In genomic region chr1:109643385-109644230, GRCh38 we compare ENCODE assay signal across 9 cellular contexts. TPM values are rescaled to one million over a fixed set of nuclear protein-coding genes. Genes with fewer than 3 reads are reported as not detected.
DNase-seq lines count a peak whose midpoint lies in the region; ATAC-seq, FAIRE-seq and TF ChIP-seq lines count a peak whose summit lies in the region.
"Had no signal": no experiment of that assay in that cellular context is flagged by ENCODE, and none has a peak within 500 bp of the region (broad histone marks: within the 10 kb centered on the region; RNA-seq: fewer than 3 reads in every experiment).

No MANE protein-coding gene starts in this region.

- ATAC-seq in HG02884 (IDR thresholded peaks at IDR 0.05; ENCODE audit: unreplicated experiment) = peak; percentile 96
- peak; percentile 93 for ATAC-seq in WTC11
- peak; percentile 94 for ATAC-seq in left lung

- CTCF ChIA-PET in WTC11 (lab: Charles Lee) = interaction anchor here (0.6 to 6.8 kb wide), 16 partner anchors 8 to 341 kb away, joined by 3 to 188 read pairs (median 4); partner anchors contain the start of genes AHCYL1, GNAI3 and GSTM4

- peaks cover 5% of the 10 kb centered on the region; the same call in 1 of the 2 replicates for H3K27me3 Mint-ChIP-seq in WTC11 (ENCODE audit: low read depth)

- POLR2A ChIA-PET in WTC11 (lab: Charles Lee) = interaction anchor here (0.7 to 1.5 kb wide), 4 partner anchors 17 to 132 kb away, joined by 3 to 5 read pairs (median 4); no protein-coding TSS in a partner anchor

- intact Hi-C loops in left lung (cut with DNase I) = loop anchor here in 1 of 2 donors (5.0 kb wide), 2 partner anchors 124 to 339 kb away; partner anchors contain the start of gene AHCYL1

- no peak overlapping the region for H3K4me3 ChIP-seq in bronchial epithelial cell (ENCODE audit: low read depth, low read length)
- no peak overlapping the region for H3K4me3 ChIP-seq in left lung

- TF ChIP-seq CTCF in WTC11 (IDR thresholded peaks at IDR 0.05) = peak; percentile 76; the same call in 1 of the 2 replicates
- TF ChIP-seq CTCF in bronchial epithelial cell (IDR thresholded peaks at IDR 0.05; ENCODE audit: insufficient read depth, low read length, severe bottlenecking) = peak; percentile 97
- TF ChIP-seq CTCF in left lung (IDR thresholded peaks at IDR 0.05) = peak; percentile 80 to 92

- H3K27ac Mint-ChIP-seq in WTC11 = no peak overlapping the region

- peaks cover 0 to 11% of the 10 kb centered on the region in 2 donors for H3K4me1 ChIP-seq in left lung

- H3K27ac ChIP-seq in left lung = no peak overlapping the region

- peaks cover 7% of the 10 kb centered on the region for H3K4me1 Mint-ChIP-seq in WTC11

- no peaks in the 10 kb centered on the region for H3K36me3 Mint-ChIP-seq in WTC11

- H3K9me3 Mint-ChIP-seq in WTC11 = no peaks in the 10 kb centered on the region

- no peaks in the 10 kb centered on the region for H3K9me3 ChIP-seq in left lung

- no peak for FAIRE-seq in bronchial epithelial cell (lab: Jason Lieb, UNC)
- FAIRE-seq: A204.1 had no signal

- no peak overlapping the region for H3K4me3 Mint-ChIP-seq in WTC11

- DNase-seq in NCI-H1417 (lab: John Stamatoyannopoulos, UW) (peak in 2 of 3 experiments; percentile 11 to 80), NCI-H1417 treated with DMSO at 0.1 percent for 48 hours (lab: John Stamatoyannopoulos, UW) (no peak), NCI-H2107 (lab: John Stamatoyannopoulos, UW) (peak; percentile 84), WTC11 (ENCODE audit: low spot score) (peak; percentile 97), bronchial epithelial cell (ENCODE audit: low read depth) (peak; percentile 39), left lung (peak; percentile 82 to 97)
- DNase-seq in stimulated activated CD4-positive, alpha-beta T cell treated with anti-CD3 and anti-CD28 coated beads, TNF-alpha, amount 100 ng/mL, for 1 hour (ENCODE audit: low read depth in 3 of 3, low spot score in 1 of 3) = peak; percentile 62 to 81 (median 73)

- no peaks in the 10 kb centered on the region for H3K27me3 ChIP-seq in bronchial epithelial cell (ENCODE audit: control insufficient read depth, insufficient read depth, low read length)
- no peaks in the 10 kb centered on the region for H3K27me3 ChIP-seq in left lung

- no peaks in the 10 kb centered on the region for H3K36me3 ChIP-seq in bronchial epithelial cell (ENCODE audit: control insufficient read depth, insufficient read depth, low read length)
- H3K36me3 ChIP-seq in left lung = no peaks in the 10 kb centered on the region

TF ChIP-seq in WTC11, 78 proteins besides CTCF, POLR2A, EP300 and RAD21:
- TF ChIP-seq MAX (CRISPR knock-in tag; IDR thresholded peaks at IDR 0.05) (no peak), SMAD4 (CRISPR knock-in tag; IDR thresholded peaks at IDR 0.05) (no peak), ETV6 (CRISPR knock-in tag; IDR thresholded peaks at IDR 0.05) (0 out of 2 replicates have a peak, but pooled peaks have one; percentile 32), AFF4 (CRISPR knock-in tag; IDR thresholded peaks at IDR 0.05; ENCODE audit: borderline replicate concordance) (no peak), ELF4 (CRISPR knock-in tag; IDR thresholded peaks at IDR 0.05; ENCODE audit: low read depth) (no peak), GABPB1 (CRISPR knock-in tag; IDR thresholded peaks at IDR 0.05) (0 out of 2 replicates have a peak, but pooled peaks have one; percentile 44), OVOL2 (CRISPR knock-in tag; IDR thresholded peaks at IDR 0.05; ENCODE audit: borderline replicate concordance) (no peak), JAZF1 (CRISPR knock-in tag; IDR thresholded peaks at IDR 0.05) (no peak), ZNF512 (CRISPR knock-in tag; IDR thresholded peaks at IDR 0.05; ENCODE audit: borderline replicate concordance) (no peak), SP1 (CRISPR knock-in tag; conservative IDR thresholded peaks at IDR 0.05) (peak; percentile 49; the same call in 1 of the 2 replicates), PRRX2 (CRISPR knock-in tag; IDR thresholded peaks at IDR 0.05) (no peak), ZNF671 (CRISPR knock-in tag; IDR thresholded peaks at IDR 0.05) (no peak), ZNF232 (CRISPR knock-in tag; IDR thresholded peaks at IDR 0.05) (no peak), RORB (CRISPR knock-in tag; IDR thresholded peaks at IDR 0.05) (no peak), ZNF416 (CRISPR knock-in tag; IDR thresholded peaks at IDR 0.05) (no peak), ATF1 (CRISPR knock-in tag; IDR thresholded peaks at IDR 0.05) (no peak), RELA (CRISPR knock-in tag; IDR thresholded peaks at IDR 0.05; ENCODE audit: borderline replicate concordance) (peak; percentile 51; the same call in 1 of the 2 replicates), SOX15 (CRISPR knock-in tag; IDR thresholded peaks at IDR 0.05) (no peak), CBFB (CRISPR knock-in tag; IDR thresholded peaks at IDR 0.05; ENCODE audit: low read depth) (no peak)
TF ChIP-seq in WTC11: peak in this region for 4.

RNA-seq across cellular contexts. Expression of gene GSTM4, which starts 12.3 kb away (rescaled TPM):
- total RNA-seq in WTC11 (2021) (16.4 to 18.1 TPM (median 16.7 TPM) in 3 replicates), bronchial epithelial cell (0.53 and 1.9 TPM in 2 replicates), left lung (10 to 100 TPM; 20.2 to 22.2 TPM)

RNA-seq across cellular contexts. Expression of gene AMPD2, which starts 24.0 kb away (rescaled TPM):
- total RNA-seq in WTC11 (2021) = 51.8 to 79.8 TPM (median 60.0 TPM) in 3 replicates
- 14.8 and 21.9 TPM in 2 replicates for total RNA-seq in bronchial epithelial cell
- total RNA-seq in left lung = 10 to 100 TPM; 49.5 to 86.9 TPM

RNA-seq across cellular contexts. Expression of gene GNAT2, which starts 24.2 kb away (rescaled TPM):
- total RNA-seq in WTC11 (2021) = 0.14 TPM in 1 of 3 replicates, not detected in the others
- total RNA-seq in bronchial epithelial cell = 0.26 TPM in 1 of 2 replicates, not detected in the other
- total RNA-seq in left lung = not detected

RNA-seq across cellular contexts. Expression of gene GSTM2, which starts 24.2 kb away (rescaled TPM):
- 12.9 to 15.4 TPM (median 15.3 TPM) in 3 replicates for total RNA-seq in WTC11 (2021)
- total RNA-seq in bronchial epithelial cell = 0.26 TPM in 2 replicates
- 10 to 100 TPM; 25.4 to 28.3 TPM for total RNA-seq in left lung

RNA-seq across cellular contexts. Expression of gene GSTM1, which starts 44.0 kb away (rescaled TPM):
- total RNA-seq in WTC11 (2021) (not detected in 3 replicates), bronchial epithelial cell (0.90 and 2.6 TPM in 2 replicates), left lung (10 to 100 TPM in 1 of 2 donors, not detected in 1; 24.9 TPM)
